In the genomic region with DNA sequence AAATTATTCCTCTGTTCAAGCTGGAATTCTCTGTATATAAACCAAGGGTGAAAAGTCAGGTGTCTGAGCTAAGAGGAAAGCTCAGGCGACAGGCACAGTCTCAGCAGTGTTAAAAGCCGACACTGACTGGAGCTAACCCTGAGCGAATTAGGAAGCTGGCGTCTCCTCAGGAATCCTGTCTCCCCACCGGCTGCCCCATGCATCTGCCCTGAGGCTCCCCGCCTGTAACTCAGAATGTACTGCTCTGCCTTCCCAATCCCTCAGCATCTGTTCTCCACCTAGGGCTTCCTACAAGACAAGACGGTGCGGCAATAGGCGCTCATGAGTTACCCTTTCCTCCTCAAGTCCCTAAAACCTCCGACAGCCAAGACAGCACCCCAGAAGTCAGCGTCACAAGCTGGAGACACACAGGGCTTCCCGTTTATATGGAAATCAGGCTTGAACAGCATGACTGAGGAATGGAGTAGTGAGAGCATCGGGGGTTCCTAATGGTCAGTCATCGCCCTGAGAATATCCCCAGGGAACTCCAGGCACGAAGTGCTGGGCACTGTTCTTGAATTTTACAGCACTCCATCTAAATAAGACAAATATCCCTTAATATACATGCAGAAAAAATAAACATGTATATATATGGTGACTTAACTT, we compare ENCODE assay signal across 20 cellular contexts. TPM values are rescaled to one million over a fixed set of nuclear protein-coding genes. Genes with fewer than 3 reads are reported as not detected.
DNase-seq lines count a peak whose midpoint lies in the region; TF ChIP-seq lines count a peak whose summit lies in the region.
"Had no signal": no experiment of that assay in that cellular context is flagged by ENCODE, and none has a peak within 500 bp of the region (broad histone marks: within the 10 kb centered on the region; RNA-seq: fewer than 3 reads in every experiment).

No MANE protein-coding gene starts in this region.

- H2AK5ac ChIP-seq in H9 (ENCODE audit: insufficient read length, low read length), result no peak overlapping the region

- no peak overlapping the region for H3K4me3 Mint-ChIP-seq in H9
- H3K4me3 Mint-ChIP-seq: CD4-positive, alpha-beta memory T cell had no signal

- peaks cover 10 to 11% of the 10 kb centered on the region in 2 experiments for H3K4me1 Mint-ChIP-seq in H9

- H3K23ac ChIP-seq in H9 (ENCODE audit: insufficient read length, low read depth, low read length), result no peak overlapping the region

- peaks cover 28 to 82% (median 60%) of the 10 kb centered on the region in 3 experiments for H3K36me3 Mint-ChIP-seq in H9 (ENCODE audit: insufficient read depth in 1 of 3, low read depth in 3 of 3)

- no peak overlapping the region for H2BK120ac ChIP-seq in H9 (ENCODE audit: low read depth, low read length, poor library complexity, severe bottlenecking)

- no peak overlapping the region for H3K4me3 ChIP-seq in ectodermal cell (ENCODE audit: insufficient read depth, low read depth, low read length)
- H3K4me3 ChIP-seq: BLaER1, GM23248, SK-N-MC had no signal

- H3T11ph ChIP-seq in H9 (ENCODE audit: low read length), result no peak overlapping the region

- TF ChIP-seq CTCF in H9 (conservative IDR thresholded peaks at IDR 0.05), result no peak

- H2BK5ac ChIP-seq in H9 (ENCODE audit: insufficient read length, low read length), result no peak overlapping the region

- H3K79me1 ChIP-seq in H9 (ENCODE audit: insufficient read depth, low read depth, low read length, poor library complexity, severe bottlenecking), result no peaks in the 10 kb centered on the region

- no peaks in the 10 kb centered on the region for H3K23me2 ChIP-seq in H9 (ENCODE audit: insufficient read length, low read depth, low read length, poor library complexity, severe bottlenecking)

- no peaks in the 10 kb centered on the region for H3K27me3 ChIP-seq in H9 (ENCODE audit: insufficient read depth, low read length)
- no peaks in the 10 kb centered on the region for H3K27me3 ChIP-seq in ectodermal cell (ENCODE audit: control insufficient read depth, insufficient read depth, low read length, poor library complexity, severe bottlenecking)
- H3K27me3 ChIP-seq: BLaER1 had no signal

- no peaks in the 10 kb centered on the region for H4K20me1 ChIP-seq in H9 (ENCODE audit: control insufficient read depth, insufficient read depth, insufficient read length)
- H4K20me1 ChIP-seq: BLaER1 had no signal

- H2BK12ac ChIP-seq in H9 (ENCODE audit: insufficient read length, low read depth, low read length), result no peak overlapping the region

- no peaks in the 10 kb centered on the region for H3K79me2 ChIP-seq in H9 (ENCODE audit: insufficient read depth, low read length)

- H3K4me1 ChIP-seq in H9 (ENCODE audit: insufficient read depth, low read length) (no peaks in the 10 kb centered on the region), ectodermal cell (ENCODE audit: control insufficient read depth, insufficient read depth, low read length) (no peaks in the 10 kb centered on the region)
- H3K4me1 ChIP-seq: Caco-2 had no signal

- peak overlapping the region in 2 of 3 experiments; percentile 7 to 90; a peak in 3 of 7 replicates for H3K27ac Mint-ChIP-seq in H9

- H3K9me3 ChIP-seq in H9 (ENCODE audit: control insufficient read depth, low read depth, low read length) (no peaks in the 10 kb centered on the region), ectodermal cell (ENCODE audit: control insufficient read depth, low read length) (no peaks in the 10 kb centered on the region)
- H3K9me3 ChIP-seq: BLaER1, Caco-2 had no signal

- H3K4ac ChIP-seq in H9 (ENCODE audit: low read depth, low read length), result no peak overlapping the region

- DNase-seq in H9 (peak; percentile 25), iPS-NIHi7 (ENCODE audit: extremely low spot score) (peak; percentile 34), HPDE6-E6E7 (ENCODE audit: extremely low spot score) (no peak), HCEC 1CT (no peak)
- DNase-seq in stimulated activated CD4-positive, alpha-beta T cell treated with anti-CD3 and anti-CD28 coated beads, Interleukin-1b, Interleukin-23, amount 100 ng/mL, for 48 hours, result no peak
- DNase-seq in stimulated activated CD4-positive, alpha-beta T cell treated with anti-CD3 and anti-CD28 coated beads, Interleukin-15, amount 100 ng/mL, for 24 hours, result no peak
- DNase-seq: Caco-2; CD4-positive, alpha-beta memory T cell; DMS 273 treated with DMSO at 0.1 percent for 48 hours; GM23248; KBM-7; MM.1S; NCI-H1048; NCI-H1417 treated with DMSO at 0.1 percent for 48 hours; NCI-H446; NCI-H526; SHP77 had no signal

- no peak overlapping the region for H3K4me2 ChIP-seq in H9 (ENCODE audit: insufficient read depth, insufficient read length, low read length)
- H3K4me2 ChIP-seq: BLaER1 had no signal

- H3K27ac ChIP-seq in H9 (ENCODE audit: insufficient read length, low read depth, low read length), result no peak overlapping the region
- H3K27ac ChIP-seq in ectodermal cell (ENCODE audit: insufficient read depth, low read depth, low read length, poor library complexity, severe bottlenecking), result peak overlapping the region; percentile 5
- H3K27ac ChIP-seq: BLaER1, GM23248, SK-N-MC had no signal

- no peaks in the 10 kb centered on the region for H3K27me3 Mint-ChIP-seq in H9 (ENCODE audit: low read depth)
- H3K27me3 Mint-ChIP-seq: CD4-positive, alpha-beta memory T cell had no signal

- no peak overlapping the region for H4K8ac ChIP-seq in H9 (replicated peaks; ENCODE audit: insufficient read length, low read depth, low read length)

- H3K18ac ChIP-seq in H9 (ENCODE audit: insufficient read length, low read depth, low read length), result no peak overlapping the region

- no CpG with 5 or more reads among the region's 15 CpGs for WGBS in H9 (ENCODE audit: extremely low coverage, insufficient read length, low lambda C conversion rate)
- 54 to 59% methylated on average over 15 of the region's 15 CpGs for WGBS in ectodermal cell, 2 experiments

- no peak overlapping the region for H2AFZ ChIP-seq in H9 (ENCODE audit: low read length)
- H2AFZ ChIP-seq: GM23248 had no signal

- no peak overlapping the region for H2BK15ac ChIP-seq in H9 (ENCODE audit: low read depth, low read length)

- H4K91ac ChIP-seq in H9 (ENCODE audit: insufficient read length, low read depth, low read length), result no peak overlapping the region

- H2BK20ac ChIP-seq in H9 (ENCODE audit: low read depth, low read length, poor library complexity, severe bottlenecking), result no peak overlapping the region

- no peak overlapping the region for H3K56ac ChIP-seq in H9 (ENCODE audit: insufficient read length, low read depth, low read length)

- H3K9me3 Mint-ChIP-seq in H9, result no peaks in the 10 kb centered on the region; a peak in 2 of 5 replicates
- H3K9me3 Mint-ChIP-seq: CD4-positive, alpha-beta memory T cell had no signal

- H4K5ac ChIP-seq in H9 (ENCODE audit: insufficient read length, low read depth, low read length), result no peak overlapping the region

- no peak overlapping the region for H3K9ac ChIP-seq in H9 (ENCODE audit: extremely low read depth, insufficient read length, low read length)
- H3K9ac ChIP-seq: BLaER1, GM23248 had no signal

- no peak overlapping the region; the same call in 1 of the 2 replicates for H3K14ac ChIP-seq in H9 (ENCODE audit: insufficient read depth, low read length)

- peaks cover 33% of the 10 kb centered on the region for H3K36me3 ChIP-seq in ectodermal cell (ENCODE audit: control insufficient read depth, insufficient read depth, low read length)

RNA-seq across cellular contexts. Expression of a gene that starts 33.5 kb away (rescaled TPM):
- total RNA-seq in H9 (2021), result 38.4 and 48.7 TPM in 2 replicates
- polyA plus RNA-seq in ectodermal cell (2013, experiment 1 of 4), result 78.1 TPM
- 83.0 TPM for polyA plus RNA-seq in ectodermal cell (2013, experiment 2 of 4)
- polyA plus RNA-seq in ectodermal cell (2013, experiment 3 of 4), result 67.7 TPM
- polyA plus RNA-seq in ectodermal cell (2013, experiment 4 of 4), result 84.2 TPM

RNA-seq across cellular contexts. Expression of a gene that starts 33.6 kb away (rescaled TPM):
- total RNA-seq in H9 (2021), result 22.2 and 23.2 TPM in 2 replicates
- polyA plus RNA-seq in ectodermal cell (2013, experiment 1 of 4), result 39.9 TPM
- 45.8 TPM for polyA plus RNA-seq in ectodermal cell (2013, experiment 2 of 4)
- polyA plus RNA-seq in ectodermal cell (2013, experiment 3 of 4), result 39.6 TPM
- 45.3 TPM for polyA plus RNA-seq in ectodermal cell (2013, experiment 4 of 4)

RNA-seq across cellular contexts. Expression of a gene that starts 56.0 kb away (rescaled TPM):
- 59.0 and 59.8 TPM in 2 replicates for total RNA-seq in H9 (2021)
- polyA plus RNA-seq in ectodermal cell (2013, experiment 1 of 4), result 47.7 TPM
- polyA plus RNA-seq in ectodermal cell (2013, experiment 2 of 4), result 52.0 TPM
- 42.1 TPM for polyA plus RNA-seq in ectodermal cell (2013, experiment 3 of 4)
- 46.8 TPM for polyA plus RNA-seq in ectodermal cell (2013, experiment 4 of 4)

Comparison
In these comparisons a context has a peak if more than half of its experiments do, and no peak if none do; other contexts are left out.
1. DNase-seq: peak in H9 (single experiment) and iPS-NIHi7 (single experiment); none in HPDE6-E6E7 (single experiment), HCEC 1CT (single experiment), stimulated activated CD4-positive, alpha-beta T cell treated with anti-CD3 and anti-CD28 coated beads, Interleukin-1b, Interleukin-23, amount 100 ng/mL, for 48 hours (single experiment) and stimulated activated CD4-positive, alpha-beta T cell treated with anti-CD3 and anti-CD28 coated beads, Interleukin-15, amount 100 ng/mL, for 24 hours (single experiment).